In genomic region chr10:132434405-132435005, GRCh38 we compare ENCODE assay signal across 9 cellular contexts. TPM values are rescaled to one million over a fixed set of nuclear protein-coding genes. Genes with fewer than 3 reads are reported as not detected.
DNase-seq lines count a peak whose midpoint lies in the region; ATAC-seq, FAIRE-seq and TF ChIP-seq lines count a peak whose summit lies in the region.
"Had no signal": no experiment of that assay in that cellular context is flagged by ENCODE, and none has a peak within 500 bp of the region (broad histone marks: within the 10 kb centered on the region; RNA-seq: fewer than 3 reads in every experiment).

No MANE protein-coding gene starts in this region.

- H3K4me2 ChIP-seq in HepG2 (ENCODE audit: low read depth, low read length) (peak overlapping the region; percentile 37), GM23248 (ENCODE audit: unreplicated experiment) (no peak overlapping the region)

- peaks cover 0 to 2% (median 2%) of the 10 kb centered on the region in 3 donors for H3K27me3 Mint-ChIP-seq in CD14-positive monocyte (ENCODE audit: low read depth in 3 of 3)

- CTCF ChIA-PET in HepG2 (lab: Yijun Ruan, JAX; ENCODE audit: low intra/inter-chr PET ratio, low total read pairs), result no interaction called here

- H3K4me1 Mint-ChIP-seq in CD14-positive monocyte, result peaks cover 15% of the 10 kb centered on the region

- H3K36me3 Mint-ChIP-seq in CD14-positive monocyte, result no peaks in the 10 kb centered on the region

- peak overlapping the region in 6 of 7 donors; percentile 22 to 79 (median 58) for H3K27ac Mint-ChIP-seq in CD14-positive monocyte

- H3K36me3 ChIP-seq in HepG2 (replicated peaks in 1 of 2; ENCODE audit: control insufficient read depth in 1 of 2, insufficient read depth in 2 of 2, low read length in 2 of 2), result no peaks in the 10 kb centered on the region
- no peaks in the 10 kb centered on the region for H3K36me3 ChIP-seq in GM23248 (ENCODE audit: low read depth)
- H3K36me3 ChIP-seq: SJSA1 had no signal

- no peak for TF ChIP-seq RAD21 in HepG2 (CRISPR knock-in tag; IDR thresholded peaks at IDR 0.05)

- no peak for DNase-seq in CD14-positive monocyte (ENCODE audit: low spot score)
- peak; percentile 70 to 88 for DNase-seq in HL-60 (ENCODE audit: low read depth in 1 of 2, low spot score in 1 of 2)
- DNase-seq in activated CD4-positive, alpha-beta T cell treated with anti-CD3 and anti-CD28 coated beads, Interleukin-2, amount 50 U/mL, for 48 hours, result peak; percentile 75 to 82
- no peak for DNase-seq in HepG2 (ENCODE audit: low spot score)
- DNase-seq in NCI-H774 (lab: John Stamatoyannopoulos, UW), result no peak
- no peak for DNase-seq in GM23248

- in situ Hi-C loops in HepG2 (cut with HindIII; ENCODE audit: extremely low pct_ligation_motif_present, low pct_unique_long_range_greater_than_20kb), result no loop called here
- in situ Hi-C loops in GM23248 (cut with MboI), result no loop called here

- H3F3A ChIP-seq in GM23248 (ENCODE audit: insufficient read depth), result no peaks in the 10 kb centered on the region

- TF ChIP-seq EP300 in HepG2 (IDR thresholded peaks at IDR 0.05; ENCODE audit: low read depth in 2 of 2, low read length in 2 of 2) (no peak), HepG2 (CRISPR knock-in tag; IDR thresholded peaks at IDR 0.05; ENCODE audit: borderline replicate concordance) (no peak)

- TF ChIP-seq POLR2A in HepG2 (IDR thresholded peaks at IDR 0.05; ENCODE audit: insufficient read depth in 1 of 2, low read depth in 2 of 2, low read length in 2 of 2), result no peak

- 41% methylated on average over 12 of the region's 12 CpGs for WGBS in HepG2 (ENCODE audit: low lambda C conversion rate)
- WGBS in GM23248 (ENCODE audit: low coverage in 1 of 2, low lambda C conversion rate in 2 of 2, missing lambda C conversion rate in 2 of 2), 2 experiments, result 69 to 81% methylated on average over 12 of the region's 12 CpGs

- intact Hi-C loops in CD14-positive monocyte (cut with micrococcal nuclease) (loop anchor here in 1 of 2 donors (5.0 kb wide), 1 partner anchor 42 kb away; no protein-coding TSS in a partner anchor), HepG2 (cut with micrococcal nuclease; ENCODE audit: unreplicated experiment) (no loop called here)

- H3K9me3 ChIP-seq in HepG2 (ENCODE audit: low read length), result no peaks in the 10 kb centered on the region
- H3K9me3 ChIP-seq in GM23248 (ENCODE audit: low read depth), result no peaks in the 10 kb centered on the region
- H3K9me3 ChIP-seq: SJSA1 had no signal

- no peaks in the 10 kb centered on the region for H3K79me2 ChIP-seq in HepG2 (ENCODE audit: insufficient read depth, low read length)
- H3K79me2 ChIP-seq in GM23248 (ENCODE audit: insufficient read depth), result no peaks in the 10 kb centered on the region

- H3K9me3 Mint-ChIP-seq in CD14-positive monocyte, result no peaks in the 10 kb centered on the region

- TF ChIP-seq CTCF in CD14-positive monocyte (IDR thresholded peaks at IDR 0.05) (no peak), HL-60 (IDR thresholded peaks at IDR 0.05; ENCODE audit: insufficient read depth, low read length) (no peak), HepG2 (CRISPR knock-in tag; IDR thresholded peaks at IDR 0.05) (no peak)

- no peaks in the 10 kb centered on the region for H3K9me2 ChIP-seq in GM23248 (ENCODE audit: insufficient read depth)

- POLR2A ChIA-PET in HepG2 (lab: Yijun Ruan, JAX), result no interaction called here

- H2AFZ ChIP-seq in HepG2 (ENCODE audit: low read length) (peak overlapping the region; percentile 27), GM23248 (no peak overlapping the region)

- H3K27me3 ChIP-seq in HL-60 (ENCODE audit: insufficient read depth, poor library complexity, severe bottlenecking) (no peaks in the 10 kb centered on the region), HepG2 (ENCODE audit: control insufficient read depth in 1 of 2, insufficient read depth in 2 of 2, low read length in 2 of 2) (peaks cover 2 to 21% of the 10 kb centered on the region in 2 experiments; a peak in 3 of 5 replicates), GM23248 (replicated peaks; ENCODE audit: insufficient read depth) (no peaks in the 10 kb centered on the region)
- H3K27me3 ChIP-seq: SJSA1 had no signal

- H3K4me3 Mint-ChIP-seq in CD14-positive monocyte, result peak overlapping the region; percentile 31 to 39

- BruUV-seq in HepG2 (replicated peaks; lab: Mats Ljungman, UMichigan), result no TSS peak

- H3K9ac ChIP-seq in HepG2 (ENCODE audit: insufficient read depth, low read depth, low read length) (no peak overlapping the region), GM23248 (no peak overlapping the region)

- ATAC-seq in HepG2 (0 out of 3 replicates have a peak, but pooled peaks have one; percentile 12), GM19023 (IDR thresholded peaks at IDR 0.05; ENCODE audit: unreplicated experiment) (no peak), GM21619 (IDR thresholded peaks at IDR 0.05; ENCODE audit: unreplicated experiment) (no peak)

- H4K20me1 ChIP-seq in HepG2 (ENCODE audit: insufficient read depth, low read length) (no peaks in the 10 kb centered on the region), GM23248 (ENCODE audit: insufficient read depth) (no peaks in the 10 kb centered on the region)

- H3K27ac ChIP-seq in HL-60 (replicated peaks), result peak overlapping the region; percentile 75
- no peak overlapping the region for H3K27ac ChIP-seq in HepG2 (ENCODE audit: extremely low read length, insufficient read depth, low read length)
- H3K27ac ChIP-seq in GM23248, result no peak overlapping the region
- H3K27ac ChIP-seq: SJSA1 had no signal

- no peak for FAIRE-seq in HepG2 (lab: Jason Lieb, UNC)

- H3K4me1 ChIP-seq in HepG2 (ENCODE audit: insufficient read depth, low read length) (peaks cover 9% of the 10 kb centered on the region; the same call in 1 of the 2 replicates), GM23248 (ENCODE audit: insufficient read depth) (no peaks in the 10 kb centered on the region)
- H3K4me1 ChIP-seq: SJSA1 had no signal

- no peak overlapping the region for H3K4me3 ChIP-seq in HL-60 (replicated peaks; ENCODE audit: insufficient read depth, low read length)
- peak overlapping the region in 1 of 3 experiments; percentile 7; a peak in 2 of 6 replicates for H3K4me3 ChIP-seq in HepG2 (replicated peaks in 1 of 3; ENCODE audit: insufficient read depth in 1 of 3, low read depth in 2 of 3, low read length in 3 of 3)
- no peak overlapping the region for H3K4me3 ChIP-seq in GM23248
- H3K4me3 ChIP-seq: SJSA1 had no signal

TF ChIP-seq in HepG2, 621 proteins besides CTCF, POLR2A, EP300 and RAD21 (continues in another document):
- TF ChIP-seq GABPA (IDR thresholded peaks at IDR 0.05; ENCODE audit: low read depth, low read length), result peak; percentile 82
- peak; percentile 92 for TF ChIP-seq GABPA (CRISPR knock-in tag; IDR thresholded peaks at IDR 0.05; ENCODE audit: low read depth)
- no peak for TF ChIP-seq ZBTB33 (CRISPR knock-in tag; IDR thresholded peaks at IDR 0.05)
- TF ChIP-seq SP2 (CRISPR knock-in tag; IDR thresholded peaks at IDR 0.05), result peak; percentile 81
- TF ChIP-seq THAP11 (CRISPR knock-in tag; IDR thresholded peaks at IDR 0.05), result 0 out of 2 replicates have a peak, but pooled peaks have one; percentile 21
- peak; percentile 86 for TF ChIP-seq GABPB1 (CRISPR knock-in tag; IDR thresholded peaks at IDR 0.05)
- peak; percentile 72 for TF ChIP-seq KAT8 (CRISPR knock-in tag; IDR thresholded peaks at IDR 0.05)
- TF ChIP-seq NFIC (IDR thresholded peaks at IDR 0.05; ENCODE audit: low read length), result no peak

RNA-seq across cellular contexts. Expression of gene PWWP2B, which starts 37.5 kb away (rescaled TPM):
- polyA plus RNA-seq in CD14-positive monocyte, result 1 to 10 TPM; 2.4 to 2.7 TPM
- 3.5 and 4.7 TPM in 2 replicates for total RNA-seq in HepG2 (2016; rRNA removed; fragmentation: Illumina TruSeq; extraction: Trizol)
- 1.3 and 1.8 TPM in 2 replicates for total RNA-seq in HepG2 (2016; cell fraction: cytosol; rRNA removed; fragmentation: Illumina TruSeq; extraction: Trizol; ENCODE audit: low read depth)
- 3.2 and 5.1 TPM in 2 replicates for total RNA-seq in HepG2 (2016; cell fraction: insoluble cytoplasmic fraction; rRNA removed; fragmentation: Illumina TruSeq; extraction: Trizol)
- total RNA-seq in HepG2 (2016; cell fraction: membrane; rRNA removed; fragmentation: Illumina TruSeq; extraction: Trizol), result 3.2 and 3.7 TPM in 2 replicates
- 2.9 and 3.1 TPM in 2 replicates for total RNA-seq in HepG2 (2016; cell fraction: nucleus; rRNA removed; fragmentation: Illumina TruSeq; extraction: Trizol)
- polyA plus RNA-seq in HepG2 (2011; rRNA removed), result 2.3 and 3.7 TPM in 2 replicates
- 3.1 and 4.4 TPM in 2 replicates for polyA plus RNA-seq in HepG2 (2011; cell fraction: cytosol; rRNA removed)
- 12.7 and 14.5 TPM in 2 replicates for polyA plus RNA-seq in HepG2 (2011; cell fraction: nucleus; rRNA removed)
- 2.3 and 4.1 TPM in 2 replicates for polyA plus RNA-seq in HepG2 (2012)
- 1.2 and 1.3 TPM in 2 replicates for polyA plus RNA-seq in HepG2 (2016; cell fraction: cytosol; fragmentation: Illumina TruSeq; extraction: Trizol; ENCODE audit: low read depth)
- 2.8 and 3.2 TPM in 2 replicates for polyA plus RNA-seq in HepG2 (2016; cell fraction: insoluble cytoplasmic fraction; fragmentation: Illumina TruSeq; extraction: Trizol; ENCODE audit: low read depth)
- 2.2 and 2.3 TPM in 2 replicates for polyA plus RNA-seq in HepG2 (2016; cell fraction: membrane; fragmentation: Illumina TruSeq; extraction: Trizol; ENCODE audit: low read depth)
- polyA plus RNA-seq in HepG2 (2016; cell fraction: nucleus; fragmentation: Illumina TruSeq; extraction: Trizol; ENCODE audit: insufficient read depth, low read depth), result 5.4 and 5.6 TPM in 2 replicates
- polyA minus RNA-seq in HepG2 (2011; rRNA and poly(A)+ RNA removed; ENCODE audit: low replicate concordance), result 3.9 and 6.3 TPM in 2 replicates
- polyA minus RNA-seq in HepG2 (2011; cell fraction: cytosol; rRNA and poly(A)+ RNA removed), result 4.8 and 5.9 TPM in 2 replicates
- 2.7 and 3.5 TPM in 2 replicates for polyA minus RNA-seq in HepG2 (2011; cell fraction: nucleus; rRNA and poly(A)+ RNA removed)
- 2.4 and 5.8 TPM in 2 replicates for total RNA-seq in GM23248 (2014; rRNA removed; shearing (Covaris generic))
- polyA plus RNA-seq in GM23248 (2016; fragmentation: Nextera tagmentation; extraction: Ambion mirVana), result 0.66 TPM in 2 replicates

Comparison
In these comparisons a context has a peak if more than half of its experiments do, and no peak if none do; other contexts are left out.
1. DNase-seq: peak in HL-60 (2 of 2) and activated CD4-positive, alpha-beta T cell treated with anti-CD3 and anti-CD28 coated beads, Interleukin-2, amount 50 U/mL, for 48 hours (2 of 2); none in CD14-positive monocyte (single experiment), HepG2 (single experiment), NCI-H774 (single experiment) and GM23248 (single experiment).